Comparison of ENCODE assay signal across 18 cellular contexts in genomic region chr2:213086566-213086965, GRCh38.
A peak's percentile ranks its signal among the peaks of the same experiment; 100 is the strongest.
DNase-seq lines count a peak whose midpoint lies in the region; ATAC-seq and TF ChIP-seq lines count a peak whose summit lies in the region.
"Had no signal": no experiment of that assay in that cellular context is flagged by ENCODE, and none has a peak within 500 bp of the region (broad histone marks: within the 10 kb centered on the region; RNA-seq: fewer than 3 reads in every experiment).

No MANE protein-coding gene starts in this region.

- H3K27me3 ChIP-seq in DND-41 (ENCODE audit: insufficient read depth, low read length, poor library complexity): no peaks in the 10 kb centered on the region
- H3K27me3 ChIP-seq in SK-N-SH (ENCODE audit: insufficient read depth): no peaks in the 10 kb centered on the region
- no peaks in the 10 kb centered on the region for H3K27me3 ChIP-seq in right cardiac atrium (ENCODE audit: control insufficient read depth, insufficient read depth)
- no peaks in the 10 kb centered on the region for H3K27me3 ChIP-seq in neural progenitor cell
- no peaks in the 10 kb centered on the region for H3K27me3 ChIP-seq in brain microvascular endothelial cell (replicated peaks)
- H3K27me3 ChIP-seq: stomach had no signal

- no peaks in the 10 kb centered on the region for H3K9me3 Mint-ChIP-seq in neural progenitor cell
- H3K9me3 Mint-ChIP-seq: activated CD4-positive, alpha-beta T cell treated with anti-CD3 and anti-CD28 coated beads, Interleukin-2, amount 10 ng/mL, durations not matched to agents 7 days and 5 days; activated T-helper 1 cell treated with anti-CD3 and anti-CD28 coated beads, Interleukin-12 subunit alpha, Interleukin-12 subunit beta, Interleukin-2, Interleukin-4 antibody, amounts not matched to agents 30 ng/mL and 10 ng/mL and 1 ng/mL, durations not matched to agents 14 hours and 24 hours and 36 hours had no signal

- H2AFZ ChIP-seq in DND-41 (ENCODE audit: low read depth, low read length) (no peak overlapping the region), SK-N-SH (ENCODE audit: low read depth) (no peak overlapping the region), neural progenitor cell (replicated peaks) (no peak overlapping the region)
- H2AFZ ChIP-seq: PC-9 had no signal

- DNase-seq in DND-41 (no peak), SK-N-SH (no peak), right cardiac atrium (peak in 1 of 3 donors; percentile 24), neural progenitor cell (ENCODE audit: low spot score) (peak; percentile 63), posterior vena cava (ENCODE audit: low spot score) (no peak), brain microvascular endothelial cell (no peak), SIG-M5 (lab: John Stamatoyannopoulos, UW) (no peak)
- DNase-seq in activated CD4-positive, CD25-positive, alpha-beta regulatory T cell treated with anti-CD3 and anti-CD28 coated beads, Interleukin-2, amount 50 U/mL, for 72 hours: no peak
- DNase-seq: activated CD4-positive, alpha-beta T cell treated with anti-CD3 and anti-CD28 coated beads, Interleukin-2, amount 10 ng/mL, durations not matched to agents 7 days and 5 days; aorta; NCI-H1092; NCI-H446 treated with DMSO at 0.1 percent for 48 hours; PC-9; stomach; T-helper 17 cell had no signal

- H3K36me3 Mint-ChIP-seq in neural progenitor cell: peaks cover 7% of the 10 kb centered on the region
- H3K36me3 Mint-ChIP-seq: CD14-positive monocyte had no signal

- no peaks in the 10 kb centered on the region for H3K27me3 Mint-ChIP-seq in neural progenitor cell (ENCODE audit: insufficient read depth, low read depth)
- H3K27me3 Mint-ChIP-seq: activated CD4-positive, alpha-beta T cell treated with anti-CD3 and anti-CD28 coated beads, Interleukin-2, amount 10 ng/mL, durations not matched to agents 7 days and 5 days; T-helper 17 cell had no signal

- TF ChIP-seq RAD21 in SK-N-SH (IDR thresholded peaks at IDR 0.05; ENCODE audit: low read length): no peak

- H3K4me1 ChIP-seq in DND-41 (ENCODE audit: insufficient read depth, low read length): peaks cover 33% of the 10 kb centered on the region
- H3K4me1 ChIP-seq in SK-N-SH (ENCODE audit: control insufficient read depth in 1 of 2, insufficient read depth in 2 of 2, low read depth in 1 of 2, low read length in 1 of 2): peaks cover 0 to 11% of the 10 kb centered on the region in 2 experiments; a peak in 2 of 4 replicates
- H3K4me1 ChIP-seq in right cardiac atrium (ENCODE audit: control insufficient read depth, insufficient read depth, low read length): peaks cover 1% of the 10 kb centered on the region
- peaks cover 17% of the 10 kb centered on the region for H3K4me1 ChIP-seq in neural progenitor cell

- H3K79me2 ChIP-seq in DND-41 (ENCODE audit: insufficient read depth, low read length): peaks cover 93% of the 10 kb centered on the region
- H3K79me2 ChIP-seq in SK-N-SH (ENCODE audit: insufficient read depth): no peaks in the 10 kb centered on the region
- no peaks in the 10 kb centered on the region for H3K79me2 ChIP-seq in neural progenitor cell (ENCODE audit: low read depth)

- ATAC-seq in DND-41 (ENCODE audit: insufficient read depth, low read depth) (no peak), right cardiac atrium (peak; percentile 37 to 64)
- ATAC-seq: T-helper 17 cell had no signal

- H3K9me3 ChIP-seq in DND-41 (ENCODE audit: insufficient read depth, low read length, severe bottlenecking) (no peaks in the 10 kb centered on the region), SK-N-SH (no peaks in the 10 kb centered on the region), right cardiac atrium (ENCODE audit: control insufficient read depth, low read length) (no peaks in the 10 kb centered on the region), neural progenitor cell (ENCODE audit: low read depth) (no peaks in the 10 kb centered on the region)
- H3K9me3 ChIP-seq: stomach had no signal

- no peak overlapping the region for H3K4me2 ChIP-seq in DND-41 (ENCODE audit: insufficient read depth, low read length)
- H3K4me2 ChIP-seq in SK-N-SH: no peak overlapping the region
- no peak overlapping the region for H3K4me2 ChIP-seq in neural progenitor cell
- H3K4me2 ChIP-seq: PC-9 had no signal

- H3K36me3 ChIP-seq in DND-41 (ENCODE audit: insufficient read depth, low read length) (peaks cover 44% of the 10 kb centered on the region), SK-N-SH (replicated peaks in 1 of 2; ENCODE audit: control insufficient read depth in 1 of 2, insufficient read depth in 2 of 2, low read length in 1 of 2) (no peaks in the 10 kb centered on the region), neural progenitor cell (no peaks in the 10 kb centered on the region), brain microvascular endothelial cell (replicated peaks) (no peaks in the 10 kb centered on the region)
- H3K36me3 ChIP-seq: stomach had no signal

- no peak for TF ChIP-seq CTCF in DND-41 (IDR thresholded peaks at IDR 0.05; ENCODE audit: borderline replicate concordance, extremely low read depth, low read length, poor library complexity, severe bottlenecking)
- no peak for TF ChIP-seq CTCF in SK-N-SH (IDR thresholded peaks at IDR 0.05)
- no peak for TF ChIP-seq CTCF in neural progenitor cell (IDR thresholded peaks at IDR 0.05)
- no peak for TF ChIP-seq CTCF in brain microvascular endothelial cell (IDR thresholded peaks at IDR 0.05; ENCODE audit: low read depth, low read length, missing control alignments)

- H3K4me3 ChIP-seq in DND-41 (ENCODE audit: low read depth in 1 of 2, low read length in 2 of 2) (no peak overlapping the region), SK-N-SH (ENCODE audit: low read depth in 2 of 2, low read length in 1 of 2) (no peak overlapping the region), right cardiac atrium (ENCODE audit: low read length) (no peak overlapping the region), neural progenitor cell (no peak overlapping the region), brain microvascular endothelial cell (ENCODE audit: low read depth, low read length) (no peak overlapping the region)
- H3K4me3 ChIP-seq: lung, PC-9, stomach had no signal

- H4K20me1 ChIP-seq in DND-41 (ENCODE audit: insufficient read depth, low read length) (peaks cover 3% of the 10 kb centered on the region), SK-N-SH (ENCODE audit: insufficient read depth) (no peaks in the 10 kb centered on the region), neural progenitor cell (ENCODE audit: low read depth) (peaks cover 6% of the 10 kb centered on the region)

- peak overlapping the region; percentile 25; the same call in 1 of the 2 replicates for H3K27ac ChIP-seq in DND-41 (ENCODE audit: low read length)
- peak overlapping the region; percentile 4 to 28; a peak in 1 of 4 replicates for H3K27ac ChIP-seq in SK-N-SH (ENCODE audit: low read depth in 2 of 2, low read length in 1 of 2)
- peak overlapping the region; percentile 47 for H3K27ac ChIP-seq in right cardiac atrium (ENCODE audit: low read length)
- peak overlapping the region; percentile 25 for H3K27ac ChIP-seq in neural progenitor cell
- no peak overlapping the region for H3K27ac ChIP-seq in brain microvascular endothelial cell
- H3K27ac ChIP-seq: PC-9, stomach had no signal

- no peak overlapping the region for H3K27ac Mint-ChIP-seq in neural progenitor cell
- H3K27ac Mint-ChIP-seq: activated CD4-positive, alpha-beta T cell treated with anti-CD3 and anti-CD28 coated beads, Interleukin-2, amount 10 ng/mL, durations not matched to agents 7 days and 5 days; activated T-helper 1 cell treated with anti-CD3 and anti-CD28 coated beads, Interleukin-12 subunit alpha, Interleukin-12 subunit beta, Interleukin-2, Interleukin-4 antibody, amounts not matched to agents 30 ng/mL and 10 ng/mL and 1 ng/mL, durations not matched to agents 14 hours and 24 hours and 36 hours; CD14-positive monocyte; T-helper 17 cell had no signal

- H3K4me1 Mint-ChIP-seq in neural progenitor cell: peaks cover 11% of the 10 kb centered on the region
- H3K4me1 Mint-ChIP-seq: activated CD4-positive, alpha-beta T cell treated with anti-CD3 and anti-CD28 coated beads, Interleukin-2, amount 10 ng/mL, durations not matched to agents 7 days and 5 days; CD14-positive monocyte had no signal

- intact Hi-C loops in right cardiac atrium (cut with DNase I) (no loop called here), posterior vena cava (cut with DNase I) (no loop called here)

- H3K9ac ChIP-seq in DND-41 (ENCODE audit: low read depth, low read length): no peak overlapping the region
- no peak overlapping the region for H3K9ac ChIP-seq in SK-N-SH
- H3K9ac ChIP-seq in neural progenitor cell: no peak overlapping the region

- no peak for TF ChIP-seq EP300 in SK-N-SH (IDR thresholded peaks at IDR 0.05; ENCODE audit: borderline replicate concordance in 1 of 2, low read depth in 1 of 2, low read length in 1 of 2)

- H3F3A ChIP-seq in SK-N-SH (replicated peaks; ENCODE audit: insufficient read depth) (peaks cover 10% of the 10 kb centered on the region), neural progenitor cell (ENCODE audit: low read depth) (no peaks in the 10 kb centered on the region)

- POLR2A ChIA-PET in SK-N-SH (lab: Yijun Ruan, JAX): no interaction called here

- CTCF ChIA-PET in SK-N-SH (lab: Yijun Ruan, JAX): no interaction called here

- in situ Hi-C loops in brain microvascular endothelial cell (cut with HindIII; ENCODE audit: low pct_ligation_motif_present, low sequenced_read_pairs): no loop called here

- no peaks in the 10 kb centered on the region for H3K9me2 ChIP-seq in SK-N-SH

- 44% methylated on average over 3 of the region's 3 CpGs for WGBS in SK-N-SH (ENCODE audit: low lambda C conversion rate)
- 34% methylated on average over 3 of the region's 3 CpGs for WGBS in right cardiac atrium

- H3K4me3 Mint-ChIP-seq in neural progenitor cell: no peak overlapping the region
- H3K4me3 Mint-ChIP-seq: activated CD4-positive, alpha-beta T cell treated with anti-CD3 and anti-CD28 coated beads, Interleukin-2, amount 10 ng/mL, durations not matched to agents 7 days and 5 days; activated T-helper 1 cell treated with anti-CD3 and anti-CD28 coated beads, Interleukin-12 subunit alpha, Interleukin-12 subunit beta, Interleukin-2, Interleukin-4 antibody, amounts not matched to agents 30 ng/mL and 10 ng/mL and 1 ng/mL, durations not matched to agents 14 hours and 24 hours and 36 hours; CD14-positive monocyte; T-helper 17 cell had no signal

TF ChIP-seq in SK-N-SH, 30 proteins besides CTCF, POLR2A, EP300 and RAD21 (continues in another document):
- TF ChIP-seq FOXM1 (IDR thresholded peaks at IDR 0.05; ENCODE audit: low read depth): no peak
- no peak for TF ChIP-seq GATA2 (CRISPR knock-in tag; IDR thresholded peaks at IDR 0.05)
- TF ChIP-seq POLR2AphosphoS5 (IDR thresholded peaks at IDR 0.05; ENCODE audit: low read depth, low read length): no peak
